In the genomic region with DNA sequence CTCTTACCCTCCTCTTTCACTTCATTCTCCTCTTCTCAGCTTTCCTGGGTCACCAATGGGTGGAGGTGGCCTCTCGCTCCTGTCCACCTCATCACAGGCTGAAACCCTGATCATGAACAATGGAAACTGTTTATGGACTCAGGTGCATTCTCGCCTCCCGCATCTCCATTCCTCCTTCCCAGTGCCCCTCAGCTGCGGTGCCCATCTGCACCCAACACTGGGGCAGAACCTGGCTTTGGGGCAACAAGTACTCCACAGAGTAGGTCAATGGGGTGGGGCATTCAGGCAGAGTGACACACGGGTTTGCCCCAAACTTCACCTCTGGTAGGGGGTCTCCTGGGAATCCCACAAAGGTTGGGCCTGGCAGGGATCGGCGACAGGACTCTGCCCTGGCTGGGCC, we compare ENCODE assay signal across 17 cellular contexts.
"Had no signal": no experiment of that assay in that cellular context is flagged by ENCODE, and none has a peak within 500 bp of the region (broad histone marks: within the 10 kb centered on the region; RNA-seq: fewer than 3 reads in every experiment).

No MANE protein-coding gene starts in this region.

- H3K27me3 ChIP-seq: thyroid gland, uterus had no signal

- FAIRE-seq: endothelial cell of umbilical vein had no signal

- H3K27ac ChIP-seq: psoas muscle, thyroid gland, uterus, WERI-Rb-1 had no signal

- H3K9me3 Mint-ChIP-seq: activated CD4-positive, alpha-beta memory T cell treated with anti-CD3 and anti-CD28 coated beads for 36 hours; activated naive CD4-positive, alpha-beta T cell treated with anti-CD3 and anti-CD28 coated beads, Interleukin-2, amount 50 U/mL, for 24 hours; activated T-cell treated with anti-CD3 and anti-CD28 coated beads, Interleukin-2, amount 50 U/mL, for 4 hours; central memory CD8-positive, alpha-beta T cell; nephron; T-helper 1 cell treated with Interleukin-12 subunit alpha and Interleukin-12 subunit beta and Interleukin-4 antibody, amounts not matched to agents 30 μg/mL and 1 μg/mL, for 36 hours had no signal

- H3K36me3 Mint-ChIP-seq: activated CD4-positive, alpha-beta memory T cell treated with anti-CD3 and anti-CD28 coated beads for 36 hours; activated naive CD4-positive, alpha-beta T cell treated with anti-CD3 and anti-CD28 coated beads, Interleukin-2, amount 50 U/mL, for 24 hours; brain had no signal

- H3K4me1 ChIP-seq: psoas muscle, thyroid gland, uterus had no signal

- H3K9me3 ChIP-seq: psoas muscle, thyroid gland, uterus had no signal

- ATAC-seq: activated T-cell treated with anti-CD3 and anti-CD28 coated beads, Interleukin-2, amount 50 U/mL, for 4 hours; psoas muscle had no signal

- H3K4me3 ChIP-seq: psoas muscle, thyroid gland, uterus had no signal

- H3K4me3 Mint-ChIP-seq: activated CD4-positive, alpha-beta memory T cell treated with anti-CD3 and anti-CD28 coated beads for 36 hours; activated naive CD4-positive, alpha-beta T cell treated with anti-CD3 and anti-CD28 coated beads, Interleukin-2, amount 50 U/mL, for 24 hours; activated T-cell treated with anti-CD3 and anti-CD28 coated beads, Interleukin-2, amount 50 U/mL, for 4 hours; central memory CD8-positive, alpha-beta T cell; nephron; T-helper 1 cell treated with Interleukin-12 subunit alpha and Interleukin-12 subunit beta and Interleukin-4 antibody, amounts not matched to agents 30 μg/mL and 1 μg/mL, for 36 hours had no signal

- DNase-seq: activated CD4-positive, alpha-beta memory T cell treated with anti-CD3 and anti-CD28 coated beads for 36 hours; activated effector memory CD4-positive, alpha-beta T cell treated with Interleukin-2 at 50 U/mL for 16 hours; activated T-cell treated with anti-CD3 and anti-CD28 coated beads, Interleukin-2, amount 50 U/mL, for 4 hours; cortex of kidney; effector CD8-positive, alpha-beta T cell; foreskin fibroblast; psoas muscle; stimulated activated CD4-positive, alpha-beta T cell treated with anti-CD3 and anti-CD28 coated beads, Interleukin-1b, Interleukin-23, amount 100 ng/mL, for 48 hours; thyroid gland; uterus; WERI-Rb-1 had no signal

- H3K36me3 ChIP-seq: thyroid gland, uterus, WERI-Rb-1 had no signal

- H3K4me1 Mint-ChIP-seq: activated naive CD4-positive, alpha-beta T cell treated with anti-CD3 and anti-CD28 coated beads, Interleukin-2, amount 50 U/mL, for 24 hours; central memory CD8-positive, alpha-beta T cell had no signal

- H3K27ac Mint-ChIP-seq: activated CD4-positive, alpha-beta memory T cell treated with anti-CD3 and anti-CD28 coated beads for 36 hours; activated naive CD4-positive, alpha-beta T cell treated with anti-CD3 and anti-CD28 coated beads, Interleukin-2, amount 50 U/mL, for 24 hours; nephron; T-helper 1 cell treated with Interleukin-12 subunit alpha and Interleukin-12 subunit beta and Interleukin-4 antibody, amounts not matched to agents 30 μg/mL and 1 μg/mL, for 36 hours had no signal
